In the genomic region with DNA sequence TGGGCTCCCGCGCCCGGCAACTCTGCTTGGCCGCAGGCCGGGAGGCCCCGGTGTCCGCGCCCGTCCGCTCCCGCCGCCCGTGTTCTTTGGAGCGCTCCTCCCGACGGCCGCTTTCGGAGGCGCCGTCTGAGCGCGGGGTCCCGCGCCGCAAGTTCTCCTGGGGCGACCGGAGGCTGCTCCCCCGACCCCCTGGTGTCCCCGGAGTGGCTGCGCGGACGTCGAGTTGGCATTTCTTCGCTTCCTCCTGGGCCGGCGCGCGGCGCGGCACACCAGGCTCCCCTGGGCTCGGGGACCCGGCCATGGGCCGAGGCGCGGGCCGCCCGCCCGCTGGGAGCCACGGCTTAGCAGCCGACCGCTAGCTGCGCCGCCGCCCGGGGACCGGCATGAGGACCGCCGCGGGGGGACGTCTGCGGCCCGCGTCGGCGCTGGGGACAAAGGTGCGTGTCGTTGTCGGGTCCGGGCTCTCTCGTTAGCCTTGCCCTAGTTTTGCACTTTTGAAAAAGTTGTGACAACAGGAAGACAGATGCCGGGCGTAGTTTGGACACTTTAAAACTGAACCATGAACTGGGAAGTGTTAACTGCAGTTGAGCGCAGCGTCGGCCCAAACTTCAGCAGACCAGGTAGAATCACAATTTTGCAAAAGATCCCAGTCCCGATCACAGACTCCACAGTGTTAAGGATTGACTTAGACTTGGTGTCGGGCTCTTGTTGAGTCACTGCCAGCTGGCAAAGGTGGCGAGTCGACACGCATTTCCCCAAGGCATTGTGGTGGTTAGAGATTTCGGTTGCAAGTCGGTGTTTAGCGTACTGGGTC, we compare ENCODE assay signal across 1 cellular context.
A peak's percentile ranks its signal among the peaks of the same experiment; 100 is the strongest.
TF ChIP-seq lines count a peak whose summit lies in the region.

No MANE protein-coding gene starts in this region.

TF ChIP-seq in HEK293, 187 proteins besides CTCF, POLR2A, EP300 and RAD21 (continued from another document):
- TF ChIP-seq PRDM10 (tag by site-specific recombination; IDR thresholded peaks at IDR 0.05) (no peak), ZNF600 (tag by site-specific recombination; IDR thresholded peaks at IDR 0.05) (peak; percentile 71), SP3 (tag by site-specific recombination; IDR thresholded peaks at IDR 0.05) (no peak), ZBTB20 (tag by site-specific recombination; IDR thresholded peaks at IDR 0.05) (peak; percentile 96), ZBTB17 (tag by site-specific recombination; IDR thresholded peaks at IDR 0.05) (0 out of 2 replicates have a peak, but pooled peaks have one; percentile 47), ZIC2 (tag by site-specific recombination; IDR thresholded peaks at IDR 0.05) (peak; percentile 65), SCRT1 (tag by site-specific recombination; IDR thresholded peaks at IDR 0.05; ENCODE audit: borderline replicate concordance) (no peak), SP7 (tag by site-specific recombination; IDR thresholded peaks at IDR 0.05) (no peak), OSR2 (tag by site-specific recombination; IDR thresholded peaks at IDR 0.05) (no peak), ZNF670 (tag by site-specific recombination; IDR thresholded peaks at IDR 0.05; ENCODE audit: low read depth) (no peak), ZNF366 (tag by site-specific recombination; conservative IDR thresholded peaks at IDR 0.05) (no peak), ZNF211 (tag by site-specific recombination; IDR thresholded peaks at IDR 0.05; ENCODE audit: low read depth) (no peak), ZBTB26 (tag by site-specific recombination; optimal IDR thresholded peaks at IDR 0.05) (peak; percentile 88), ZNF621 (tag by site-specific recombination; IDR thresholded peaks at IDR 0.05) (no peak), ZNF416 (tag by site-specific recombination; IDR thresholded peaks at IDR 0.05) (no peak), PRDM4 (tag by site-specific recombination; IDR thresholded peaks at IDR 0.05) (no peak), ZBTB8A (tag by site-specific recombination; IDR thresholded peaks at IDR 0.05) (0 out of 2 replicates have a peak, but pooled peaks have one; percentile 16), ZNF571 (tag by site-specific recombination; IDR thresholded peaks at IDR 0.05) (no peak), GLIS1 (tag by site-specific recombination; IDR thresholded peaks at IDR 0.05) (peak; percentile 48; the same call in 1 of the 2 replicates), ZBTB48 (tag by site-specific recombination; IDR thresholded peaks at IDR 0.05) (no peak), KLF16 (tag by site-specific recombination; IDR thresholded peaks at IDR 0.05) (no peak), ZNF223 (tag by site-specific recombination; IDR thresholded peaks at IDR 0.05) (no peak), ZNF335 (tag by site-specific recombination; conservative IDR thresholded peaks at IDR 0.05) (peak; percentile 78), ZNF16 (tag by site-specific recombination; IDR thresholded peaks at IDR 0.05; ENCODE audit: low read depth) (no peak), BCL11A (tag by site-specific recombination; IDR thresholded peaks at IDR 0.05; ENCODE audit: low read depth) (no peak)
- TF ChIP-seq, protein P1, sequence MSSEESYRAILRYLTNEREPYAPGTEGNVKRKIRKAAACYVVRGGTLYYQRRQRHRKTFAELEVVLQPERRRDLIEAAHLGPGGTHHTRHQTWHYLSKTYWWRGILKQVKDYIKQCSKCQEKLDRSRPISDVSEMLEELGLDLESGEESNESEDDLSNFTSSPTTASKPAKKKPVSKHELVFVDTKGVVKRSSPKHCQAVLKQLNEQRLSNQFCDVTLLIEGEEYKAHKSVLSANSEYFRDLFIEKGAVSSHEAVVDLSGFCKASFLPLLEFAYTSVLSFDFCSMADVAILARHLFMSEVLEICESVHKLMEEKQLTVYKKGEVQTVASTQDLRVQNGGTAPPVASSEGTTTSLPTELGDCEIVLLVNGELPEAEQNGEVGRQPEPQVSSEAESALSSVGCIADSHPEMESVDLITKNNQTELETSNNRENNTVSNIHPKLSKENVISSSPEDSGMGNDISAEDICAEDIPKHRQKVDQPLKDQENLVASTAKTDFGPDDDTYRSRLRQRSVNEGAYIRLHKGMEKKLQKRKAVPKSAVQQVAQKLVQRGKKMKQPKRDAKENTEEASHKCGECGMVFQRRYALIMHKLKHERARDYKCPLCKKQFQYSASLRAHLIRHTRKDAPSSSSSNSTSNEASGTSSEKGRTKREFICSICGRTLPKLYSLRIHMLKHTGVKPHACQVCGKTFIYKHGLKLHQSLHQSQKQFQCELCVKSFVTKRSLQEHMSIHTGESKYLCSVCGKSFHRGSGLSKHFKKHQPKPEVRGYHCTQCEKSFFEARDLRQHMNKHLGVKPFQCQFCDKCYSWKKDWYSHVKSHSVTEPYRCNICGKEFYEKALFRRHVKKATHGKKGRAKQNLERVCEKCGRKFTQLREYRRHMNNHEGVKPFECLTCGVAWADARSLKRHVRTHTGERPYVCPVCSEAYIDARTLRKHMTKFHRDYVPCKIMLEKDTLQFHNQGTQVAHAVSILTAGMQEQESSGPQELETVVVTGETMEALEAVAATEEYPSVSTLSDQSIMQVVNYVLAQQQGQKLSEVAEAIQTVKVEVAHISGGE (tag by site-specific recombination; conservative IDR thresholded peaks at IDR 0.05; ENCODE audit: low read depth) = 0 out of 2 replicates have a peak, but pooled peaks have one; percentile 25
- TF ChIP-seq, protein P2, sequence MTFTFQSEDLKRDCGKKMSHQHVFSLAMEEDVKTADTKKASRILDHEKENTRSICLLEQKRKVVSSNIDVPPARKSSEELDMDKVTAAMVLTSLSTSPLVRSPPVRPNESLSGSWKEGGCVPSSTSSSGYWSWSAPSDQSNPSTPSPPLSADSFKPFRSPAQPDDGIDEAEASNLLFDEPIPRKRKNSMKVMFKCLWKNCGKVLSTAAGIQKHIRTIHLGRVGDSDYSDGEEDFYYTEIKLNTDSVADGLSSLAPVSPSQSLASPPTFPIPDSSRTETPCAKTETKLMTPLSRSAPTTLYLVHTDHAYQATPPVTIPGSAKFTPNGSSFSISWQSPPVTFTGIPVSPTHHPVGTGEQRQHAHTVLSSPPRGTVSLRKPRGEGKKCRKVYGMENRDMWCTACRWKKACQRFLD (tag by site-specific recombination; IDR thresholded peaks at IDR 0.05) = no peak
- TF ChIP-seq, protein P3, sequence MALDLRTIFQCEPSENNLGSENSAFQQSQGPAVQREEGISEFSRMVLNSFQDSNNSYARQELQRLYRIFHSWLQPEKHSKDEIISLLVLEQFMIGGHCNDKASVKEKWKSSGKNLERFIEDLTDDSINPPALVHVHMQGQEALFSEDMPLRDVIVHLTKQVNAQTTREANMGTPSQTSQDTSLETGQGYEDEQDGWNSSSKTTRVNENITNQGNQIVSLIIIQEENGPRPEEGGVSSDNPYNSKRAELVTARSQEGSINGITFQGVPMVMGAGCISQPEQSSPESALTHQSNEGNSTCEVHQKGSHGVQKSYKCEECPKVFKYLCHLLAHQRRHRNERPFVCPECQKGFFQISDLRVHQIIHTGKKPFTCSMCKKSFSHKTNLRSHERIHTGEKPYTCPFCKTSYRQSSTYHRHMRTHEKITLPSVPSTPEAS (tag by site-specific recombination; IDR thresholded peaks at IDR 0.05) = no peak
- TF ChIP-seq, protein P4, sequence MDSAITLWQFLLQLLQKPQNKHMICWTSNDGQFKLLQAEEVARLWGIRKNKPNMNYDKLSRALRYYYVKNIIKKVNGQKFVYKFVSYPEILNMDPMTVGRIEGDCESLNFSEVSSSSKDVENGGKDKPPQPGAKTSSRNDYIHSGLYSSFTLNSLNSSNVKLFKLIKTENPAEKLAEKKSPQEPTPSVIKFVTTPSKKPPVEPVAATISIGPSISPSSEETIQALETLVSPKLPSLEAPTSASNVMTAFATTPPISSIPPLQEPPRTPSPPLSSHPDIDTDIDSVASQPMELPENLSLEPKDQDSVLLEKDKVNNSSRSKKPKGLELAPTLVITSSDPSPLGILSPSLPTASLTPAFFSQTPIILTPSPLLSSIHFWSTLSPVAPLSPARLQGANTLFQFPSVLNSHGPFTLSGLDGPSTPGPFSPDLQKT (IDR thresholded peaks at IDR 0.05; ENCODE audit: borderline replicate concordance, low read depth, low read length) = no peak
